9 cellular contexts compared by ENCODE assay signal in the genomic region with DNA sequence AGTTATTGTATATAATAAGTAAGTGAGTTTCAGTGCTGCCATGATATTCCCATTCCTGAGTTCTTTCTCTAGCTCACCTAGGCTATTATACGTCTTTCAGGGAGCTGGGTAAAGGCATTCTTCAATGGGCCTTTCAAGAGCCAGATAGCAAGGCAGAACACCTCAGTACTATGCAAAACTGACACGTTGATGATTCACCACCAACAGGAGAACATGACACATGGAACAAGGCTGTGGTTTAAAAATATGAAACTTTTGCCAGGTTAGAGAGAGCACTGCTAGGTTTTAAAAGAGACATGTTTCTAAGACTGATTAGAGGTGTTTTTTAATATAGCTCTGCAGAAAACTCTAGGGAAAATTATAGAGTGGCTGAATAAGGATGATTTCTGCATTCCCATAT.
A peak's percentile ranks its signal among the peaks of the same experiment; 100 is the strongest.
DNase-seq lines count a peak whose midpoint lies in the region; ATAC-seq and TF ChIP-seq lines count a peak whose summit lies in the region.
"Had no signal": no experiment of that assay in that cellular context is flagged by ENCODE, and none has a peak within 500 bp of the region (broad histone marks: within the 10 kb centered on the region; RNA-seq: fewer than 3 reads in every experiment).

No MANE protein-coding gene starts in this region.

- H3K4me2 ChIP-seq in GM23248 (ENCODE audit: unreplicated experiment) (peak overlapping the region; percentile 2), MM.1S (ENCODE audit: low read depth, low read length) (no peak overlapping the region), neuronal stem cell (ENCODE audit: insufficient read depth, low read length, poor library complexity, severe bottlenecking) (no peak overlapping the region)

- DNase-seq in GM23248 (peak; percentile 79), MM.1S (peak; percentile 76), fibroblast of mammary gland (ENCODE audit: low read depth) (peak; percentile 79), neuronal stem cell (ENCODE audit: low spot score) (no peak), KBM-7 (no peak), CD14-positive monocyte (ENCODE audit: low spot score) (no peak)
- DNase-seq in activated effector memory CD4-positive, alpha-beta T cell treated with Interleukin-2 at 50 U/mL for 16 hours, result no peak
- DNase-seq: gastrocnemius medialis had no signal

- no peak overlapping the region for H4K8ac ChIP-seq in neuronal stem cell (ENCODE audit: low read depth, low read length)

- no peak overlapping the region for H2AFZ ChIP-seq in GM23248
- no peak overlapping the region for H2AFZ ChIP-seq in MM.1S (ENCODE audit: low read length)
- H2AFZ ChIP-seq in neuronal stem cell (ENCODE audit: low read length), result no peak overlapping the region

- no peak overlapping the region for H2BK120ac ChIP-seq in neuronal stem cell (ENCODE audit: low read depth, low read length)

- H3K4me3 ChIP-seq in GM23248, result no peak overlapping the region
- H3K4me3 ChIP-seq in MM.1S (ENCODE audit: low read length), result no peak overlapping the region
- no peak overlapping the region for H3K4me3 ChIP-seq in fibroblast of mammary gland (ENCODE audit: control insufficient read depth, low read depth, low read length)
- no peak overlapping the region for H3K4me3 ChIP-seq in neuronal stem cell (ENCODE audit: low read length in 2 of 2)
- H3K4me3 ChIP-seq: gastrocnemius medialis had no signal

- peaks cover 0 to 13% (median 2%) of the 10 kb centered on the region in 7 donors for H3K9me3 Mint-ChIP-seq in CD14-positive monocyte

- H3K36me3 Mint-ChIP-seq in CD14-positive monocyte, result no peaks in the 10 kb centered on the region

- no peak overlapping the region for H3K27ac Mint-ChIP-seq in CD14-positive monocyte

- H4K91ac ChIP-seq in neuronal stem cell (ENCODE audit: low read depth, low read length, poor library complexity), result no peak overlapping the region

- H3K9me3 ChIP-seq in GM23248 (ENCODE audit: low read depth) (no peaks in the 10 kb centered on the region), MM.1S (replicated peaks; ENCODE audit: insufficient read depth, low read length) (no peaks in the 10 kb centered on the region), neuronal stem cell (replicated peaks in 1 of 2; ENCODE audit: control insufficient read depth in 2 of 2, insufficient read depth in 1 of 2, low read depth in 1 of 2, low read length in 2 of 2) (peaks cover 0 to 3% of the 10 kb centered on the region in 2 donors)

- no peaks in the 10 kb centered on the region for H3K4me1 Mint-ChIP-seq in CD14-positive monocyte

- no peak overlapping the region for H3K27ac ChIP-seq in GM23248
- H3K27ac ChIP-seq in MM.1S (ENCODE audit: low read length), result peak overlapping the region; percentile 2; the same call in 1 of the 2 replicates
- H3K27ac ChIP-seq in neuronal stem cell (replicated peaks; ENCODE audit: low read length), result no peak overlapping the region
- H3K27ac ChIP-seq: gastrocnemius medialis had no signal

- H2AK5ac ChIP-seq in neuronal stem cell (ENCODE audit: low read depth, low read length), result no peak overlapping the region

- H4K20me1 ChIP-seq in GM23248 (ENCODE audit: insufficient read depth) (no peaks in the 10 kb centered on the region), MM.1S (ENCODE audit: insufficient read depth, low read length) (no peaks in the 10 kb centered on the region)

- H3K9me2 ChIP-seq in GM23248 (ENCODE audit: insufficient read depth) (no peaks in the 10 kb centered on the region), MM.1S (replicated peaks; ENCODE audit: insufficient read depth, low read length) (no peaks in the 10 kb centered on the region)

- H3K18ac ChIP-seq in neuronal stem cell (ENCODE audit: low read length), result no peak overlapping the region

- no peak overlapping the region for H3K4me3 Mint-ChIP-seq in CD14-positive monocyte

- in situ Hi-C loops in GM23248 (cut with MboI), result no loop called here
- in situ Hi-C loops in KBM-7 (cut with MboI; ENCODE audit: low pct_unique_long_range_greater_than_20kb, low sequenced_read_pairs), result no loop called here

- ATAC-seq in GM18508 (IDR thresholded peaks at IDR 0.05; ENCODE audit: insufficient read depth, unreplicated experiment), result peak; percentile 84

- H3K27me3 Mint-ChIP-seq in CD14-positive monocyte (ENCODE audit: low read depth in 3 of 3), result peaks cover 0 to 6% (median 3%) of the 10 kb centered on the region in 3 donors

- no peak overlapping the region for H2BK15ac ChIP-seq in neuronal stem cell (ENCODE audit: low read length)

- no peak overlapping the region for H3K4ac ChIP-seq in neuronal stem cell (ENCODE audit: low read length)

- H3K79me1 ChIP-seq in neuronal stem cell (ENCODE audit: low read depth, low read length), result no peaks in the 10 kb centered on the region

- intact Hi-C loops in CD14-positive monocyte (cut with micrococcal nuclease), result no loop called here

- H3K9ac ChIP-seq in GM23248, result no peak overlapping the region
- no peak overlapping the region for H3K9ac ChIP-seq in MM.1S (ENCODE audit: low read length)
- H3K9ac ChIP-seq in neuronal stem cell (ENCODE audit: low read depth, low read length, poor library complexity), result no peak overlapping the region

- 39 to 57% methylated on average over 2 of the region's 2 CpGs for WGBS in GM23248 (ENCODE audit: low coverage in 1 of 2, low lambda C conversion rate in 2 of 2, missing lambda C conversion rate in 2 of 2), 2 experiments
- no CpG with 5 or more reads among the region's 2 CpGs for WGBS in neuronal stem cell (ENCODE audit: extremely low coverage in 2 of 2, insufficient read length in 2 of 2, insufficient replicate concordance in 1 of 2), 2 donors

- no peak for TF ChIP-seq CTCF in MM.1S (IDR thresholded peaks at IDR 0.05; ENCODE audit: low read length)
- no peak for TF ChIP-seq CTCF in fibroblast of mammary gland (conservative IDR thresholded peaks at IDR 0.05; ENCODE audit: control insufficient read depth, insufficient read depth, low read depth, low read length)
- no peak for TF ChIP-seq CTCF in CD14-positive monocyte (IDR thresholded peaks at IDR 0.05)

- H3K27me3 ChIP-seq in GM23248 (replicated peaks; ENCODE audit: insufficient read depth) (no peaks in the 10 kb centered on the region), MM.1S (replicated peaks; ENCODE audit: insufficient read depth, low read length) (no peaks in the 10 kb centered on the region), neuronal stem cell (ENCODE audit: control insufficient read depth in 3 of 3, insufficient read depth in 3 of 3, low read depth in 1 of 3, low read length in 3 of 3) (no peaks in the 10 kb centered on the region)
- H3K27me3 ChIP-seq: gastrocnemius medialis had no signal

- H2BK5ac ChIP-seq in neuronal stem cell (ENCODE audit: low read length), result no peak overlapping the region

- no peak overlapping the region for H2BK12ac ChIP-seq in neuronal stem cell (ENCODE audit: low read length)

- H3K36me3 ChIP-seq in GM23248 (ENCODE audit: low read depth) (no peaks in the 10 kb centered on the region), MM.1S (replicated peaks; ENCODE audit: insufficient read depth, low read length) (no peaks in the 10 kb centered on the region), neuronal stem cell (replicated peaks in 1 of 2; ENCODE audit: control insufficient read depth in 2 of 2, insufficient read depth in 2 of 2, low read length in 2 of 2) (no peaks in the 10 kb centered on the region)
- H3K36me3 ChIP-seq: gastrocnemius medialis had no signal

- H3K79me2 ChIP-seq in GM23248 (ENCODE audit: insufficient read depth) (no peaks in the 10 kb centered on the region), MM.1S (ENCODE audit: low read length) (no peaks in the 10 kb centered on the region)

- peaks cover 7% of the 10 kb centered on the region for H3F3A ChIP-seq in GM23248 (ENCODE audit: insufficient read depth)
- peaks cover 4% of the 10 kb centered on the region; the same call in 1 of the 2 replicates for H3F3A ChIP-seq in MM.1S (ENCODE audit: insufficient read depth, low read length)

- no peak overlapping the region for H3K14ac ChIP-seq in neuronal stem cell (ENCODE audit: low read length)

- no peak overlapping the region for H3K23ac ChIP-seq in neuronal stem cell (ENCODE audit: low read depth, low read length, poor library complexity)

- H3K4me1 ChIP-seq in GM23248 (ENCODE audit: insufficient read depth), result peaks cover 15% of the 10 kb centered on the region; the same call in 1 of the 2 replicates
- peaks cover 9% of the 10 kb centered on the region; the same call in 1 of the 2 replicates for H3K4me1 ChIP-seq in MM.1S (ENCODE audit: low read length)
- no peaks in the 10 kb centered on the region for H3K4me1 ChIP-seq in neuronal stem cell (ENCODE audit: control insufficient read depth in 2 of 2, insufficient read depth in 1 of 2, low read depth in 1 of 2, low read length in 2 of 2)
- H3K4me1 ChIP-seq: gastrocnemius medialis had no signal

Comparison
In these comparisons a context has a peak if more than half of its experiments do, and no peak if none do; other contexts are left out.
1. DNase-seq: peak in GM23248 (single experiment), MM.1S (single experiment) and fibroblast of mammary gland (single experiment); none in neuronal stem cell (single experiment), KBM-7 (single experiment), CD14-positive monocyte (single experiment) and activated effector memory CD4-positive, alpha-beta T cell treated with Interleukin-2 at 50 U/mL for 16 hours (single experiment).